In genomic region chr11:6603287-6604080, GRCh38 we compare ENCODE assay signal across 7 cellular contexts.
DNase-seq lines count a peak whose midpoint lies in the region; ATAC-seq, FAIRE-seq and TF ChIP-seq lines count a peak whose summit lies in the region.

TSS of gene ILK (plus strand) at chr11:6603774. CDS start at chr11:6604272, 498 bp downstream.
TSS of gene RRP8 (minus strand) at chr11:6603616. CDS start at chr11:6603502, 114 bp downstream.

- TF ChIP-seq CTCF in astrocyte of the cerebellum (IDR thresholded peaks at IDR 0.05; ENCODE audit: low read depth, low read length, missing control alignments): peak; percentile 18

- H3K4me3 ChIP-seq in astrocyte of the cerebellum (ENCODE audit: low read depth, low read length): peak within 1 kb of the TSS; percentile 99

- peak; percentile 79 for DNase-seq in GM18507 (ENCODE audit: extremely low spot score, insufficient read length, low read depth)
- DNase-seq in NCI-H187 (lab: John Stamatoyannopoulos, UW): peak; percentile 81 to 85
- DNase-seq in T-helper 22 cell (ENCODE audit: low read depth): peak; percentile 76
- peak; percentile 66 for DNase-seq in astrocyte of the cerebellum (ENCODE audit: low read depth)
- DNase-seq in hepatic stellate cell (ENCODE audit: low spot score): peak; percentile 94
- DNase-seq in retina: peak; percentile 95

- in situ Hi-C loops in astrocyte of the cerebellum (cut with HindIII; ENCODE audit: low sequenced_read_pairs): no loop called here

- ATAC-seq in HG02938 (IDR thresholded peaks at IDR 0.05; ENCODE audit: unreplicated experiment): peak; percentile 66

- peak; percentile 83 for FAIRE-seq in GM18507 (lab: Jason Lieb, UNC)

Comparison
In these comparisons a context has a peak if more than half of its experiments do, and no peak if none do; other contexts are left out.
1. Peak in every context shown above with its lines: DNase-seq, ATAC-seq and H3K4me3 ChIP-seq.